In the genomic region with DNA sequence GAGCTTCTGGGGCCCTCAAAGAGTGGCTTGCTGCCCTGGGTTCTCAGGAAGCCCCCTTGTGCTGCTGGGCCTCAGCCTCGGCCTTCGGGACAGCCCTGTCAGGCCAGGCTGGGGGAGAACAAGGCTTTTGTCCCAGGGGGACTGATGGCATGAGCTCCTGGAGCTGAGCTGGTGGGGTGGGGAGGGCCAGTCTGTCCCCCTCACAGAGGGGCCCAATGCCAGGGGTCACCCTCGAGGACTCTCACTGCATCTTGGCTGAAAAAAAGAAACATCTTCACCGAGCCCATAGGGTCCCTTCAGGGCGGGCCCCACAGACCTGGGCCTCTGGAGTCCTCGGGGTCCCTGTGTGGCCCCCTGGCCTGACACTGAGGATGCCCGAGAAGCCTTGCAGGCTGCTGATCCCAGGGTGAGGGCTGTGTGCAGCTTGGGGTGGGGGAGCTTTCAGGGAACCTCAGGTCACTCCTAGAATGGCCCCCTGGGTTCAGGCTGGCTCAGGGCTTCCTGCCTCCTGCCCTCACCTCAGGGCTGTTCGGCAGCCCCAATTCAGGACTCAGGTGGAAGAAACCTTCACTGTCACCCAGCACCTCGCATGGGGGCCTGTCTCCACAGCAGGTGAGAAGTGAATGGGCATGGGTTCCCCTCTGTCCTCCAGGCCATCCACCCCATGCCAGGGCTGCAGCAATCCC, we compare ENCODE assay signal across 18 cellular contexts.
"Had no signal": no experiment of that assay in that cellular context is flagged by ENCODE, and none has a peak within 500 bp of the region (broad histone marks: within the 10 kb centered on the region; RNA-seq: fewer than 3 reads in every experiment).

No MANE protein-coding gene starts in this region.

- H3K9me3 ChIP-seq: colonic mucosa, neutrophil, suprapubic skin, thyroid gland, uterus had no signal

- ATAC-seq: gastroesophageal sphincter; left colon; left ventricle myocardium superior; naive thymus-derived CD4-positive, alpha-beta T cell; sciatic nerve had no signal

- H3K27me3 ChIP-seq: colonic mucosa, neutrophil, suprapubic skin, thyroid gland, uterus had no signal

- H3K4me3 ChIP-seq: colonic mucosa, gastroesophageal sphincter, suprapubic skin, thyroid gland, uterus had no signal

- H3K36me3 ChIP-seq: colonic mucosa, gastroesophageal sphincter, neutrophil, suprapubic skin, thyroid gland, uterus had no signal

- H3K27ac ChIP-seq: colonic mucosa, gastroesophageal sphincter, neutrophil, suprapubic skin, thyroid gland, uterus had no signal

- H3K4me1 ChIP-seq: colonic mucosa, gastroesophageal sphincter, suprapubic skin, thyroid gland, uterus had no signal

- DNase-seq: colonic mucosa; effector CD4-positive, alpha-beta T cell; glutamatergic neuron; immature natural killer cell; kidney; left colon; left ventricle myocardium superior; mesendoderm; naive thymus-derived CD4-positive, alpha-beta T cell; nephron progenitor cell; stimulated activated CD4-positive, alpha-beta T cell treated with anti-CD3 and anti-CD28 coated beads, Interleukin-12 subunit alpha, Interleukin-12 subunit beta, amount 100 ng/mL, for 4 hours; stimulated activated naive CD4-positive, alpha-beta T cell; thyroid gland; uterus had no signal
